Comparison of ENCODE assay signal across 27 cellular contexts in genomic region chr13:35501721-35502235, GRCh38. TPM values are rescaled to one million over a fixed set of nuclear protein-coding genes. Genes with fewer than 3 reads are reported as not detected.
"Had no signal": no experiment of that assay in that cellular context is flagged by ENCODE, and none has a peak within 500 bp of the region (broad histone marks: within the 10 kb centered on the region; RNA-seq: fewer than 3 reads in every experiment).

No MANE protein-coding gene starts in this region.

- ATAC-seq: activated CD4-positive, CD25-positive, alpha-beta regulatory T cell treated with anti-CD3 and anti-CD28 coated beads, Interleukin-2, amount 50 U/mL, for 24 hours; activated CD8-positive, alpha-beta T cell treated with anti-CD3 and anti-CD28 coated beads, Interleukin-2, amount 10 ng/mL, durations not matched to agents 7 days and 5 days had no signal

- H3K4me3 Mint-ChIP-seq: activated CD8-positive, alpha-beta T cell treated with anti-CD3 and anti-CD28 coated beads, Interleukin-2, amount 10 ng/mL, durations not matched to agents 7 days and 5 days; activated naive CD4-positive, alpha-beta T cell treated with anti-CD3 and anti-CD28 coated beads, Interleukin-2, amount 50 U/mL, for 24 hours; T-helper 1 cell treated with Interleukin-12 subunit alpha and Interleukin-12 subunit beta and Interleukin-4 antibody, amounts not matched to agents 30 μg/mL and 1 μg/mL, for 36 hours had no signal

- H3K4me1 ChIP-seq: Peyer's patch had no signal

- H3K4me3 ChIP-seq: Peyer's patch, SJCRH30 had no signal

- H3K27ac Mint-ChIP-seq: activated CD8-positive, alpha-beta T cell treated with anti-CD3 and anti-CD28 coated beads, Interleukin-2, amount 10 ng/mL, durations not matched to agents 7 days and 5 days; activated naive CD4-positive, alpha-beta T cell treated with anti-CD3 and anti-CD28 coated beads, Interleukin-2, amount 50 U/mL, for 24 hours; T-helper 1 cell treated with Interleukin-12 subunit alpha and Interleukin-12 subunit beta and Interleukin-4 antibody, amounts not matched to agents 30 μg/mL and 1 μg/mL, for 36 hours had no signal

- H3K9me3 Mint-ChIP-seq: activated naive CD4-positive, alpha-beta T cell treated with anti-CD3 and anti-CD28 coated beads, Interleukin-2, amount 50 U/mL, for 24 hours; T-helper 1 cell treated with Interleukin-12 subunit alpha and Interleukin-12 subunit beta and Interleukin-4 antibody, amounts not matched to agents 30 μg/mL and 1 μg/mL, for 36 hours had no signal

- H3K27me3 ChIP-seq: Peyer's patch, SJCRH30 had no signal

- H3K9ac ChIP-seq: KMS-11 had no signal

- H3K4me2 ChIP-seq: KMS-11 had no signal

- H3K27me3 Mint-ChIP-seq: activated naive CD4-positive, alpha-beta T cell treated with anti-CD3 and anti-CD28 coated beads, Interleukin-2, amount 50 U/mL, for 24 hours had no signal

- H3K36me3 Mint-ChIP-seq: activated naive CD4-positive, alpha-beta T cell treated with anti-CD3 and anti-CD28 coated beads, Interleukin-2, amount 50 U/mL, for 24 hours had no signal

- H3K9me3 ChIP-seq: Peyer's patch, SJCRH30 had no signal

- H3K27ac ChIP-seq: KMS-11, Peyer's patch, RWPE1, SJCRH30 had no signal

- H3K4me1 Mint-ChIP-seq: activated naive CD4-positive, alpha-beta T cell treated with anti-CD3 and anti-CD28 coated beads, Interleukin-2, amount 50 U/mL, for 24 hours had no signal

- DNase-seq: activated CD4-positive, alpha-beta T cell treated with anti-CD3 and anti-CD28 coated beads for 48 hours; activated CD4-positive, alpha-beta T cell treated with anti-CD3 and anti-CD28 coated beads, Interleukin-2, amount 50 U/mL, for 4 hours; activated CD8-positive, alpha-beta memory T cell treated with anti-CD3 and anti-CD28 coated beads, Interleukin-2, amount 50 U/mL, for 48 hours; activated CD8-positive, alpha-beta T cell treated with anti-CD3 and anti-CD28 coated beads, Interleukin-2, amount 10 ng/mL, durations not matched to agents 7 days and 5 days; activated naive CD4-positive, alpha-beta T cell; activated T-cell treated with anti-CD3 and anti-CD28 coated beads, Interleukin-2, amount 50 U/mL, for 1 hour; aorta; central memory CD4-positive, alpha-beta T cell; MV-4-11; NCI-H1092 treated with DMSO at 0.1 percent for 48 hours; NCI-H1417 treated with DMSO at 0.1 percent for 48 hours; NCI-H187; NCI-H2081 treated with DMSO at 0.1 percent for 48 hours; NCI-H446; NCI-H524 treated with DMSO at 0.1 percent for 48 hours; NCI-H774; NK-92 treated with Interleukin-12 subunit alpha and Interleukin-12 subunit beta, amount 100 ng/mL, for 24 hours; Peyer's patch; Right ventricle myocardium superior; SJCRH30 had no signal

- H3K36me3 ChIP-seq: Peyer's patch, SJCRH30 had no signal

RNA-seq across cellular contexts. Expression of gene MAB21L1, which starts 25.3 kb away (rescaled TPM):
- total RNA-seq: activated CD8-positive, alpha-beta T cell treated with anti-CD3 and anti-CD28 coated beads, Interleukin-2, amount 10 ng/mL, durations not matched to agents 7 days and 5 days; bronchial epithelial cell; MCF 10A had no signal
